18 cellular contexts compared by ENCODE assay signal in the genomic region with DNA sequence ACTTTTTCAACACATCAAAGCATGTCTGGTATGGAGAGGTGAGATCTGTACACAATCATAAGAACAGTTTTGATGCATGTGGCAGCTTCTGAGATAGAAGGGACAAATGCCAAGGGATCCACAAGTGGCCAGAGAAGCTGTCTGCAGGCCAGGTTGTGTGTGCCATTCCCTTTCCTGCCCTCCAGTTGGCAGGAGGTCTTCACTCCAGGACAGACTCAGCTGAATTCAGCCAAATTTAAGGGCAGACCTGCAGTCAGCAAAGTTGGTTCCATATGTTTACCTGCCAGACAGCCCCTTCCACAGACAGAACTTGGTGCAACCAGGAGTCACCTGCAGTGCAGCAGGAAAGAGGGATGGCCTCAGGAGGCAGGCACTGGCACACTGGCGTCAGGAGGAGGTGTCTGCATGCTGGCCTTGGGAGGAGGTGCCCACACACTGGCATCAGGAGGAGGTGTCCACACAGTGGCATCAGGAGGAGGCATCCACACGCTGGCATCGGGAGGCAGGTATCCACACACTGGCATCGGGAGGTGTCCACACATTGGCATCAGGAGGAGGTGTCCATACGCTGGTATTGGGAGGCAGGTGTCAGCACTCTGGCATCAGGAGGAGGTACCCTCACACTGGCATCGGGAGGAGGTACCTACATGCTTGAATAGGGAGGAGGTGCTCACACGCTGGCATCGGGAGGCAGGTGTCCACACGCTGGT.
A peak's percentile ranks its signal among the peaks of the same experiment; 100 is the strongest.
DNase-seq lines count a peak whose midpoint lies in the region; ATAC-seq, FAIRE-seq and TF ChIP-seq lines count a peak whose summit lies in the region.
"Had no signal": no experiment of that assay in that cellular context is flagged by ENCODE, and none has a peak within 500 bp of the region (broad histone marks: within the 10 kb centered on the region; RNA-seq: fewer than 3 reads in every experiment).

No MANE protein-coding gene starts in this region.

- in situ Hi-C loops in HepG2 (cut with HindIII; ENCODE audit: extremely low pct_ligation_motif_present, low pct_unique_long_range_greater_than_20kb): no loop called here

- DNase-seq in NCI-H345 (lab: John Stamatoyannopoulos, UW) (peak; percentile 64), NCI-H345 treated with DMSO at 0.1 percent for 48 hours (lab: John Stamatoyannopoulos, UW; ENCODE audit: unreplicated experiment) (no peak), HL-60 (ENCODE audit: low read depth in 1 of 2, low spot score in 1 of 2) (no peak), HepG2 (ENCODE audit: low spot score) (no peak), body of pancreas (no peak)
- DNase-seq in activated naive CD8-positive, alpha-beta T cell treated with anti-CD3 and anti-CD28 coated beads for 36 hours: no peak
- DNase-seq: amniotic stem cell; foreskin fibroblast; left colon; NCI-H2029; NCI-H526; SK-N-SH; stimulated activated CD4-positive, alpha-beta T cell treated with anti-CD3 and anti-CD28 coated beads, Interleukin-4, amount 100 ng/mL, for 1 hour had no signal

- CTCF ChIA-PET in HepG2 (lab: Yijun Ruan, JAX; ENCODE audit: low intra/inter-chr PET ratio, low total read pairs): no interaction called here

- peaks cover 96% of the 10 kb centered on the region for H3K4me1 Mint-ChIP-seq in activated naive CD8-positive, alpha-beta T cell treated with anti-CD3 and anti-CD28 coated beads for 36 hours

- H3K36me3 ChIP-seq in neutrophil (no peaks in the 10 kb centered on the region), HepG2 (replicated peaks in 1 of 2; ENCODE audit: control insufficient read depth in 1 of 2, insufficient read depth in 2 of 2, low read length in 2 of 2) (no peaks in the 10 kb centered on the region), body of pancreas (replicated peaks in 1 of 2; ENCODE audit: insufficient read depth in 1 of 2, low read depth in 2 of 2) (no peaks in the 10 kb centered on the region)
- H3K36me3 ChIP-seq: tibial nerve had no signal

- TF ChIP-seq RAD21 in HepG2 (CRISPR knock-in tag; IDR thresholded peaks at IDR 0.05): no peak

- peak overlapping the region; percentile 16; the same call in 1 of the 2 replicates for H3K27ac ChIP-seq in HL-60 (replicated peaks)
- H3K27ac ChIP-seq in neutrophil: peak overlapping the region; percentile 97
- no peak overlapping the region for H3K27ac ChIP-seq in HepG2 (ENCODE audit: extremely low read length, insufficient read depth, low read length)
- H3K27ac ChIP-seq in body of pancreas: no peak overlapping the region
- H3K27ac ChIP-seq: tibial nerve had no signal

- H3K9me3 ChIP-seq in neutrophil (no peaks in the 10 kb centered on the region), HepG2 (ENCODE audit: low read length) (no peaks in the 10 kb centered on the region), body of pancreas (no peaks in the 10 kb centered on the region)
- H3K9me3 ChIP-seq: SK-N-SH, tibial nerve had no signal

- no peak overlapping the region for H3K4me3 ChIP-seq in HL-60 (replicated peaks; ENCODE audit: insufficient read depth, low read length)
- no peak overlapping the region for H3K4me3 ChIP-seq in neutrophil (ENCODE audit: low read depth in 1 of 2, low read length in 1 of 2)
- no peak overlapping the region for H3K4me3 ChIP-seq in HepG2 (replicated peaks in 1 of 3; ENCODE audit: insufficient read depth in 1 of 3, low read depth in 2 of 3, low read length in 3 of 3)
- H3K4me3 ChIP-seq in body of pancreas: no peak overlapping the region
- H3K4me3 ChIP-seq: tibial nerve had no signal

- intact Hi-C loops in HepG2 (cut with micrococcal nuclease; ENCODE audit: unreplicated experiment): no loop called here
- intact Hi-C loops in body of pancreas (cut with DNase I): no loop called here

- TF ChIP-seq EP300 in HepG2 (IDR thresholded peaks at IDR 0.05; ENCODE audit: low read depth in 2 of 2, low read length in 2 of 2) (no peak), HepG2 (CRISPR knock-in tag; IDR thresholded peaks at IDR 0.05; ENCODE audit: borderline replicate concordance) (no peak)

- TF ChIP-seq POLR2A in HepG2 (IDR thresholded peaks at IDR 0.05; ENCODE audit: insufficient read depth in 1 of 2, low read depth in 2 of 2, low read length in 2 of 2): no peak
- TF ChIP-seq POLR2A in body of pancreas (IDR thresholded peaks at IDR 0.05): no peak

- BruUV-seq in HepG2 (replicated peaks; lab: Mats Ljungman, UMichigan): no TSS peak

- peaks cover 4% of the 10 kb centered on the region for H3K9me3 Mint-ChIP-seq in activated naive CD8-positive, alpha-beta T cell treated with anti-CD3 and anti-CD28 coated beads for 36 hours

- no peaks in the 10 kb centered on the region for H3K27me3 Mint-ChIP-seq in activated naive CD8-positive, alpha-beta T cell treated with anti-CD3 and anti-CD28 coated beads for 36 hours

- H3K9ac ChIP-seq in HepG2 (ENCODE audit: insufficient read depth, low read depth, low read length): no peak overlapping the region
- H3K9ac ChIP-seq: SK-N-SH had no signal

- no peaks in the 10 kb centered on the region for H3K79me2 ChIP-seq in HepG2 (ENCODE audit: insufficient read depth, low read length)

- peaks cover 24% of the 10 kb centered on the region for H3K36me3 Mint-ChIP-seq in activated naive CD8-positive, alpha-beta T cell treated with anti-CD3 and anti-CD28 coated beads for 36 hours

- no peak overlapping the region for H3K4me2 ChIP-seq in HepG2 (ENCODE audit: low read depth, low read length)
- H3K4me2 ChIP-seq: SK-N-SH had no signal

- peak overlapping the region; percentile 88 for H3K27ac Mint-ChIP-seq in activated naive CD8-positive, alpha-beta T cell treated with anti-CD3 and anti-CD28 coated beads for 36 hours

- no peaks in the 10 kb centered on the region for H4K20me1 ChIP-seq in HepG2 (ENCODE audit: insufficient read depth, low read length)

- H3K4me1 ChIP-seq in neutrophil (ENCODE audit: control insufficient read depth in 1 of 2, insufficient read depth in 1 of 2, low read depth in 1 of 2, low read length in 1 of 2): peaks cover 100% of the 10 kb centered on the region in 2 experiments
- H3K4me1 ChIP-seq in HepG2 (ENCODE audit: insufficient read depth, low read length): no peaks in the 10 kb centered on the region
- no peaks in the 10 kb centered on the region for H3K4me1 ChIP-seq in body of pancreas
- H3K4me1 ChIP-seq: tibial nerve had no signal

- TF ChIP-seq CTCF in HL-60 (IDR thresholded peaks at IDR 0.05; ENCODE audit: insufficient read depth, low read length) (no peak), neutrophil (IDR thresholded peaks at IDR 0.05) (no peak), HepG2 (CRISPR knock-in tag; IDR thresholded peaks at IDR 0.05) (no peak), body of pancreas (IDR thresholded peaks at IDR 0.05) (no peak)

- H2AFZ ChIP-seq in HepG2 (ENCODE audit: low read length): no peak overlapping the region

- 35% methylated on average over 7 of the region's 9 CpGs for WGBS in HepG2 (ENCODE audit: low lambda C conversion rate)
- WGBS in body of pancreas, 2 donors: 69 to 73% methylated on average over 6 to 9 of the region's 9 CpGs

- no peak for FAIRE-seq in HepG2 (lab: Jason Lieb, UNC)
- FAIRE-seq: A204.1, endometrium had no signal

- ATAC-seq in GM21786 (IDR thresholded peaks at IDR 0.05; ENCODE audit: unreplicated experiment) (no peak), HepG2 (no peak), body of pancreas (no peak)
- ATAC-seq: left colon had no signal

- no peak overlapping the region for H3K4me3 Mint-ChIP-seq in activated naive CD8-positive, alpha-beta T cell treated with anti-CD3 and anti-CD28 coated beads for 36 hours

- POLR2A ChIA-PET in HepG2 (lab: Yijun Ruan, JAX): no interaction called here

- H3K27me3 ChIP-seq in HL-60 (ENCODE audit: insufficient read depth, poor library complexity, severe bottlenecking): no peaks in the 10 kb centered on the region
- no peaks in the 10 kb centered on the region for H3K27me3 ChIP-seq in neutrophil
- H3K27me3 ChIP-seq in HepG2 (ENCODE audit: control insufficient read depth in 1 of 2, insufficient read depth in 2 of 2, low read length in 2 of 2): peaks cover 4 to 28% of the 10 kb centered on the region in 2 experiments; a peak in 3 of 5 replicates
- H3K27me3 ChIP-seq in body of pancreas: no peaks in the 10 kb centered on the region
- H3K27me3 ChIP-seq: tibial nerve had no signal

TF ChIP-seq in HepG2, 621 proteins besides CTCF, POLR2A, EP300 and RAD21 (continues in another document):
- TF ChIP-seq, protein P1, sequence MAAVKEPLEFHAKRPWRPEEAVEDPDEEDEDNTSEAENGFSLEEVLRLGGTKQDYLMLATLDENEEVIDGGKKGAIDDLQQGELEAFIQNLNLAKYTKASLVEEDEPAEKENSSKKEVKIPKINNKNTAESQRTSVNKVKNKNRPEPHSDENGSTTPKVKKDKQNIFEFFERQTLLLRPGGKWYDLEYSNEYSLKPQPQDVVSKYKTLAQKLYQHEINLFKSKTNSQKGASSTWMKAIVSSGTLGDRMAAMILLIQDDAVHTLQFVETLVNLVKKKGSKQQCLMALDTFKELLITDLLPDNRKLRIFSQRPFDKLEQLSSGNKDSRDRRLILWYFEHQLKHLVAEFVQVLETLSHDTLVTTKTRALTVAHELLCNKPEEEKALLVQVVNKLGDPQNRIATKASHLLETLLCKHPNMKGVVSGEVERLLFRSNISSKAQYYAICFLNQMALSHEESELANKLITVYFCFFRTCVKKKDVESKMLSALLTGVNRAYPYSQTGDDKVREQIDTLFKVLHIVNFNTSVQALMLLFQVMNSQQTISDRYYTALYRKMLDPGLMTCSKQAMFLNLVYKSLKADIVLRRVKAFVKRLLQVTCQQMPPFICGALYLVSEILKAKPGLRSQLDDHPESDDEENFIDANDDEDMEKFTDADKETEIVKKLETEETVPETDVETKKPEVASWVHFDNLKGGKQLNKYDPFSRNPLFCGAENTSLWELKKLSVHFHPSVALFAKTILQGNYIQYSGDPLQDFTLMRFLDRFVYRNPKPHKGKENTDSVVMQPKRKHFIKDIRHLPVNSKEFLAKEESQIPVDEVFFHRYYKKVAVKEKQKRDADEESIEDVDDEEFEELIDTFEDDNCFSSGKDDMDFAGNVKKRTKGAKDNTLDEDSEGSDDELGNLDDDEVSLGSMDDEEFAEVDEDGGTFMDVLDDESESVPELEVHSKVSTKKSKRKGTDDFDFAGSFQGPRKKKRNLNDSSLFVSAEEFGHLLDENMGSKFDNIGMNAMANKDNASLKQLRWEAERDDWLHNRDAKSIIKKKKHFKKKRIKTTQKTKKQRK (IDR thresholded peaks at IDR 0.05; ENCODE audit: low read length): no peak
- TF ChIP-seq JUNB (CRISPR knock-in tag; IDR thresholded peaks at IDR 0.05; ENCODE audit: borderline replicate concordance) (no peak), KDM4B (CRISPR knock-in tag; IDR thresholded peaks at IDR 0.05) (no peak), EZH2 (conservative IDR thresholded peaks at IDR 0.05; ENCODE audit: low read depth, low read length) (no peak)

Comparison
In these comparisons a context has a peak if more than half of its experiments do, and no peak if none do; other contexts are left out.
1. H3K27ac ChIP-seq: peak in HL-60 (single experiment) and neutrophil (single experiment); none in HepG2 (single experiment) and body of pancreas (0 of 4).